In genomic region chr2:32946314-32947075, GRCh38 we compare ENCODE assay signal across 8 cellular contexts. TPM values are rescaled to one million over a fixed set of nuclear protein-coding genes. Genes with fewer than 3 reads are reported as not detected.
DNase-seq lines count a peak whose midpoint lies in the region; ATAC-seq and TF ChIP-seq lines count a peak whose summit lies in the region.

Gene LTBP1, plus strand, starts transcription at chr2:32946953. Its CDS starts 372 bp downstream, at chr2:32947325.

- peaks cover 6% of the 10 kb centered on the region for H3K4me1 Mint-ChIP-seq in activated T-cell treated with anti-CD3 and anti-CD28 coated beads, Interleukin-2, amount 50 U/mL, for 72 hours (ENCODE audit: low read depth)
- peaks cover 0 to 12% (median 4%) of the 10 kb centered on the region in 4 donors for H3K4me1 Mint-ChIP-seq in naive thymus-derived CD8-positive, alpha-beta T cell

- peak; percentile 88 for TF ChIP-seq CTCF in fibroblast of pulmonary artery (IDR thresholded peaks at IDR 0.05; ENCODE audit: low read length, missing control alignments)

- H3K9ac ChIP-seq in stomach smooth muscle (ENCODE audit: low read length in 2 of 2), result peak within 1 kb of the TSS; percentile 59 to 68

- peak; percentile 54 for ATAC-seq in GM19043 (IDR thresholded peaks at IDR 0.05; ENCODE audit: low read depth, unreplicated experiment)
- peak; percentile 64 for ATAC-seq in HG03280 (IDR thresholded peaks at IDR 0.05; ENCODE audit: unreplicated experiment)
- peak; percentile 83 for ATAC-seq in activated T-cell treated with anti-CD3 and anti-CD28 coated beads, Interleukin-2, amount 50 U/mL, for 72 hours (replicated peaks in 1 of 2)
- ATAC-seq in naive thymus-derived CD8-positive, alpha-beta T cell, result peak; percentile 63 to 70

- H3K4me3 ChIP-seq in fibroblast of pulmonary artery (replicated peaks; ENCODE audit: low read depth, low read length) (peak within 1 kb of the TSS; percentile 76), stomach smooth muscle (ENCODE audit: low read length in 2 of 2) (peak within 1 kb of the TSS; percentile 83 to 85)

- H3K9me3 Mint-ChIP-seq in activated T-cell treated with anti-CD3 and anti-CD28 coated beads, Interleukin-2, amount 50 U/mL, for 72 hours, result peaks cover 0 to 4% of the 10 kb centered on the region in 2 donors
- peaks cover 0 to 2% (median 0%) of the 10 kb centered on the region in 9 donors for H3K9me3 Mint-ChIP-seq in naive thymus-derived CD8-positive, alpha-beta T cell

- H3K4me1 ChIP-seq in stomach smooth muscle (ENCODE audit: control insufficient read depth, insufficient read depth, low read length), result peaks cover 24% of the 10 kb centered on the region

- peak within 1 kb of the TSS; percentile 77 to 88 for H3K4me3 Mint-ChIP-seq in activated T-cell treated with anti-CD3 and anti-CD28 coated beads, Interleukin-2, amount 50 U/mL, for 72 hours
- H3K4me3 Mint-ChIP-seq in naive thymus-derived CD8-positive, alpha-beta T cell, result peak within 1 kb of the TSS; percentile 67 to 84 (median 76)

- no peak within 1 kb of the TSS for H3K27ac Mint-ChIP-seq in activated T-cell treated with anti-CD3 and anti-CD28 coated beads, Interleukin-2, amount 50 U/mL, for 72 hours
- no peak within 1 kb of the TSS for H3K27ac Mint-ChIP-seq in naive thymus-derived CD8-positive, alpha-beta T cell

- peaks cover 45% of the 10 kb centered on the region for H3K27me3 Mint-ChIP-seq in activated T-cell treated with anti-CD3 and anti-CD28 coated beads, Interleukin-2, amount 50 U/mL, for 72 hours (ENCODE audit: low read depth)
- peaks cover 8 to 38% (median 33%) of the 10 kb centered on the region in 5 donors for H3K27me3 Mint-ChIP-seq in naive thymus-derived CD8-positive, alpha-beta T cell

- POLR2A ChIA-PET in naive thymus-derived CD8-positive, alpha-beta T cell (lab: Charles Lee), result no interaction called here

- peaks cover 0 to 1% of the 10 kb centered on the region in 2 donors for H3K36me3 Mint-ChIP-seq in activated T-cell treated with anti-CD3 and anti-CD28 coated beads, Interleukin-2, amount 50 U/mL, for 72 hours (ENCODE audit: insufficient read depth in 2 of 2)
- H3K36me3 Mint-ChIP-seq in naive thymus-derived CD8-positive, alpha-beta T cell, result peaks cover 0 to 2% (median 0%) of the 10 kb centered on the region in 3 donors

- H3K27me3 ChIP-seq in stomach smooth muscle (ENCODE audit: control insufficient read depth in 1 of 2, insufficient read depth in 2 of 2, low read length in 2 of 2), result no peaks in the 10 kb centered on the region

- H3K27ac ChIP-seq in stomach smooth muscle (ENCODE audit: low read length), result peak within 1 kb of the TSS; percentile 74

- H3K36me3 ChIP-seq in stomach smooth muscle (ENCODE audit: control insufficient read depth in 2 of 2, insufficient read depth in 2 of 2, low read length in 2 of 2), result no peaks in the 10 kb centered on the region

- no peaks in the 10 kb centered on the region for H3K9me3 ChIP-seq in stomach smooth muscle (ENCODE audit: control insufficient read depth in 2 of 2, low read length in 2 of 2)

- DNase-seq in C1 segment of cervical spinal cord (lab: John Stamatoyannopoulos, UW), result peak in 9 of 14 donors; percentile 1 to 55 (median 44)
- peak; percentile 40 for DNase-seq in NOMO-1 treated with dmso at 0.1 percent for 144 hours (lab: John Stamatoyannopoulos, UW; ENCODE audit: unreplicated experiment)
- DNase-seq in activated T-cell treated with anti-CD3 and anti-CD28 coated beads, Interleukin-2, amount 50 U/mL, for 72 hours, result peak; percentile 72 to 73
- DNase-seq in fibroblast of pulmonary artery (ENCODE audit: low read depth), result peak; percentile 72
- DNase-seq in naive thymus-derived CD8-positive, alpha-beta T cell, result peak in 8 of 10 donors; percentile 6 to 34 (median 16)

RNA-seq across cellular contexts. Expression of gene LTBP1, which starts in this region (rescaled TPM):
- under 1 TPM; 0.50 to 0.67 TPM for total RNA-seq in activated T-cell treated with anti-CD3 and anti-CD28 coated beads, Interleukin-2, amount 50 U/mL, for 72 hours
- not detected for total RNA-seq in naive thymus-derived CD8-positive, alpha-beta T cell
- polyA plus RNA-seq in naive thymus-derived CD8-positive, alpha-beta T cell, result under 1 TPM in 1 of 3 donors, not detected in 2; 0.02 TPM

Comparison
In these comparisons a context has a peak if more than half of its experiments do, and no peak if none do; other contexts are left out.
1. Peak in every context shown above with its lines: DNase-seq, ATAC-seq, H3K4me3 ChIP-seq and H3K27ac ChIP-seq.
2. Peak in DNase-seq and ATAC-seq in activated T-cell treated with anti-CD3 and anti-CD28 coated beads, Interleukin-2, amount 50 U/mL, for 72 hours; RNA of the gene not detected or under 1 TPM.
3. Peak in DNase-seq and ATAC-seq in naive thymus-derived CD8-positive, alpha-beta T cell; RNA of the gene not detected or under 1 TPM.
4. DNase-seq: peak in every context shown above with its lines; median percentile 72 in activated T-cell treated with anti-CD3 and anti-CD28 coated beads, Interleukin-2, amount 50 U/mL, for 72 hours; 72 in fibroblast of pulmonary artery; 44 in C1 segment of cervical spinal cord; 40 in NOMO-1 treated with dmso at 0.1 percent for 144 hours; 16 in naive thymus-derived CD8-positive, alpha-beta T cell.